25 cellular contexts compared by ENCODE assay signal in the genomic region with DNA sequence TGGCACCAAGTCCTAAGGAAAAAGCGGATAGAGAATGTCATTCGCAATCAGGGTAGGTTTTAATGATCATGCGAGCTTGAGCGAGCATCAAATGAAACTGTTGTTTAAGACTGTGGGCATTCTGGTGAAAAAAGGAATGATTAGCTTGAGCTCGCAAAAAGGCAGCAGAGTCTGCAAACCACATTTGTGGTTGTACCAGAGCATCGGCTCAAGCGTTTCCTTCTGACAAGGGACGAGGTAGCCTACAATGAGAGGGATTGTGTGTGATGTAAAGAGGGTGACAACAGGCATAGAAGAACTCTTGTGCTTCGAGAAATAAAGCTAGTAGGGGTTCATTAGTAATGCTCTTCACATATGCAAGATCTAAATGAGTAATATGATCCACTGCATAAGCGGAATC. TPM values are rescaled to one million over a fixed set of nuclear protein-coding genes. Genes with fewer than 3 reads are reported as not detected.
DNase-seq lines count a peak whose midpoint lies in the region; ATAC-seq, FAIRE-seq and TF ChIP-seq lines count a peak whose summit lies in the region.
"Had no signal": no experiment of that assay in that cellular context is flagged by ENCODE, and none has a peak within 500 bp of the region (broad histone marks: within the 10 kb centered on the region; RNA-seq: fewer than 3 reads in every experiment).

No MANE protein-coding gene starts in this region.

- H3K9me3 Mint-ChIP-seq in CD4-positive, alpha-beta T cell, result no peaks in the 10 kb centered on the region
- H3K9me3 Mint-ChIP-seq in activated CD8-positive, alpha-beta T cell treated with anti-CD3 and anti-CD28 coated beads, Interleukin-2, amount 10 ng/mL, durations not matched to agents 7 days and 5 days (ENCODE audit: insufficient read depth), result no peaks in the 10 kb centered on the region
- H3K9me3 Mint-ChIP-seq in naive thymus-derived CD8-positive, alpha-beta T cell, result no peaks in the 10 kb centered on the region
- H3K9me3 Mint-ChIP-seq in Calu3 (ENCODE audit: low read depth, unreplicated experiment), result no peaks in the 10 kb centered on the region

- peak overlapping the region; percentile 55 for H3K4me3 Mint-ChIP-seq in CD4-positive, alpha-beta T cell
- peak overlapping the region; percentile 44 for H3K4me3 Mint-ChIP-seq in activated CD8-positive, alpha-beta T cell treated with anti-CD3 and anti-CD28 coated beads, Interleukin-2, amount 10 ng/mL, durations not matched to agents 7 days and 5 days
- peak overlapping the region in 7 of 10 donors; percentile 30 to 67 (median 52) for H3K4me3 Mint-ChIP-seq in naive thymus-derived CD8-positive, alpha-beta T cell
- H3K4me3 Mint-ChIP-seq in Calu3 (ENCODE audit: low read depth, unreplicated experiment), result no peak overlapping the region

- H3K9me3 ChIP-seq in CD4-positive, alpha-beta T cell (ENCODE audit: control insufficient read depth, low read length), result no peaks in the 10 kb centered on the region
- no peaks in the 10 kb centered on the region for H3K9me3 ChIP-seq in GM23248 (ENCODE audit: low read depth)
- H3K9me3 ChIP-seq: heart right ventricle had no signal

- BruUV-seq in Calu3 (replicated peaks; lab: Mats Ljungman, UMichigan), result no TSS peak

- H3K79me2 ChIP-seq in GM23248 (ENCODE audit: insufficient read depth), result no peaks in the 10 kb centered on the region

- H4K20me1 ChIP-seq in GM23248 (ENCODE audit: insufficient read depth), result no peaks in the 10 kb centered on the region

- POLR2A ChIA-PET in CD4-positive, alpha-beta T cell (lab: Charles Lee), result interaction anchor here (0.7 to 1.4 kb wide), 4 partner anchors 9 to 114 kb away, joined by 3 to 8 read pairs (median 4); no protein-coding TSS in a partner anchor
- POLR2A ChIA-PET in activated CD8-positive, alpha-beta T cell treated with anti-CD3 and anti-CD28 coated beads, Interleukin-2, amount 10 ng/mL, durations not matched to agents 7 days and 5 days (lab: Charles Lee), result interaction anchor here (1.0 to 5.0 kb wide), 5 partner anchors 10 to 45 kb away, joined by 3 to 44 read pairs (median 5); a partner anchor contains a TSS
- POLR2A ChIA-PET in naive thymus-derived CD8-positive, alpha-beta T cell (lab: Charles Lee), result interaction anchor here (0.8 to 1.7 kb wide), 5 partner anchors 10 to 115 kb away, joined by 3 to 9 read pairs (median 4); a partner anchor contains a TSS

- peak; percentile 69 for FAIRE-seq in GM12892 (lab: Jason Lieb, UNC)
- FAIRE-seq: astrocyte, H54 had no signal

- H3K4me1 Mint-ChIP-seq in CD4-positive, alpha-beta T cell (ENCODE audit: low read depth), result peaks cover 34% of the 10 kb centered on the region
- H3K4me1 Mint-ChIP-seq in activated CD8-positive, alpha-beta T cell treated with anti-CD3 and anti-CD28 coated beads, Interleukin-2, amount 10 ng/mL, durations not matched to agents 7 days and 5 days (ENCODE audit: low read depth), result peaks cover 40% of the 10 kb centered on the region
- H3K4me1 Mint-ChIP-seq in naive thymus-derived CD8-positive, alpha-beta T cell, result peaks cover 21 to 41% (median 38%) of the 10 kb centered on the region in 4 donors
- H3K4me1 Mint-ChIP-seq in Calu3 (ENCODE audit: low read depth, unreplicated experiment), result no peaks in the 10 kb centered on the region

- H2AFZ ChIP-seq in GM23248, result no peak overlapping the region

- no peaks in the 10 kb centered on the region for H3K27me3 ChIP-seq in CD4-positive, alpha-beta T cell (ENCODE audit: control insufficient read depth, insufficient read depth, low read length)
- H3K27me3 ChIP-seq in GM23248 (replicated peaks; ENCODE audit: insufficient read depth), result peaks cover 20% of the 10 kb centered on the region; the same call in 1 of the 2 replicates
- H3K27me3 ChIP-seq: heart right ventricle had no signal

- no peaks in the 10 kb centered on the region for H3K9me2 ChIP-seq in GM23248 (ENCODE audit: insufficient read depth)

- H3K9ac ChIP-seq in GM23248, result no peak overlapping the region

- ATAC-seq in CD4-positive, alpha-beta T cell (ENCODE audit: poor library complexity), result no peak
- ATAC-seq in activated CD8-positive, alpha-beta T cell treated with anti-CD3 and anti-CD28 coated beads, Interleukin-2, amount 10 ng/mL, durations not matched to agents 7 days and 5 days, result peak; percentile 62
- ATAC-seq in naive thymus-derived CD8-positive, alpha-beta T cell, result peak; percentile 55 to 57
- ATAC-seq: heart right ventricle had no signal

- WGBS in GM23248 (ENCODE audit: low coverage in 1 of 2, low lambda C conversion rate in 2 of 2, missing lambda C conversion rate in 2 of 2), 2 experiments, result 30 to 32% methylated on average over 10 of the region's 10 CpGs

- TF ChIP-seq CTCF in CD4-positive, alpha-beta T cell (IDR thresholded peaks at IDR 0.05), result no peak
- TF ChIP-seq CTCF in Calu3 (IDR thresholded peaks at IDR 0.05; ENCODE audit: unreplicated experiment), result no peak

- H3K27ac Mint-ChIP-seq in CD4-positive, alpha-beta T cell, result no peak overlapping the region
- peak overlapping the region; percentile 78 for H3K27ac Mint-ChIP-seq in activated CD8-positive, alpha-beta T cell treated with anti-CD3 and anti-CD28 coated beads, Interleukin-2, amount 10 ng/mL, durations not matched to agents 7 days and 5 days
- H3K27ac Mint-ChIP-seq in naive thymus-derived CD8-positive, alpha-beta T cell, result peak overlapping the region in 8 of 10 donors; percentile 33 to 89 (median 72)
- no peak overlapping the region for H3K27ac Mint-ChIP-seq in Calu3 (ENCODE audit: unreplicated experiment)

- intact Hi-C loops in CD4-positive, alpha-beta T cell (cut with DNase I, micrococcal nuclease), result no loop called here
- intact Hi-C loops in Calu3 (cut with micrococcal nuclease; ENCODE audit: unreplicated experiment), result loop anchor here (10.0 kb wide), 1 partner anchor 412 kb away; a partner anchor contains a TSS

- in situ Hi-C loops in GM23248 (cut with MboI), result no loop called here

- no peaks in the 10 kb centered on the region for H3K27me3 Mint-ChIP-seq in CD4-positive, alpha-beta T cell
- no peaks in the 10 kb centered on the region for H3K27me3 Mint-ChIP-seq in activated CD8-positive, alpha-beta T cell treated with anti-CD3 and anti-CD28 coated beads, Interleukin-2, amount 10 ng/mL, durations not matched to agents 7 days and 5 days (ENCODE audit: low read depth)
- no peaks in the 10 kb centered on the region for H3K27me3 Mint-ChIP-seq in naive thymus-derived CD8-positive, alpha-beta T cell
- peaks cover 41% of the 10 kb centered on the region for H3K27me3 Mint-ChIP-seq in Calu3 (ENCODE audit: unreplicated experiment)

- no peak overlapping the region for H3K4me2 ChIP-seq in GM23248 (ENCODE audit: unreplicated experiment)

- no peak overlapping the region for H3K4me3 ChIP-seq in GM23248
- H3K4me3 ChIP-seq: heart right ventricle, lung, skin epidermis had no signal

- H3K4me1 ChIP-seq in GM23248 (ENCODE audit: insufficient read depth), result no peaks in the 10 kb centered on the region

- no peak for DNase-seq in CD4-positive, alpha-beta T cell
- DNase-seq in GM12892 (ENCODE audit: insufficient read length) (no peak), germinal center (ENCODE audit: low spot score) (no peak), Calu3 (no peak), GM23248 (no peak), SIG-M5 treated with dmso at 0.1 percent for 504 hours (lab: John Stamatoyannopoulos, UW; ENCODE audit: unreplicated experiment) (no peak)
- DNase-seq in activated CD8-positive, alpha-beta T cell treated with anti-CD3 and anti-CD28 coated beads, Interleukin-2, amount 10 ng/mL, durations not matched to agents 7 days and 5 days, result peak; percentile 60
- DNase-seq in naive thymus-derived CD8-positive, alpha-beta T cell, result no peak
- DNase-seq: activated gamma-delta T cell; DMS153; effector memory CD4-positive, alpha-beta T cell; heart right ventricle; islet precursor cell; NCI-H1694 treated with DMSO at 0.1 percent for 48 hours; NCI-H226; stimulated activated CD4-positive, alpha-beta T cell treated with anti-CD3 and anti-CD28 coated beads, Interleukin-4, amount 100 ng/mL, for 4 hours had no signal

- no peaks in the 10 kb centered on the region for H3F3A ChIP-seq in GM23248 (ENCODE audit: insufficient read depth)

- no peaks in the 10 kb centered on the region for H3K36me3 ChIP-seq in GM23248 (ENCODE audit: low read depth)
- H3K36me3 ChIP-seq: heart right ventricle had no signal

- no peaks in the 10 kb centered on the region for H3K36me3 Mint-ChIP-seq in CD4-positive, alpha-beta T cell (ENCODE audit: low read depth)
- peaks cover 3% of the 10 kb centered on the region for H3K36me3 Mint-ChIP-seq in activated CD8-positive, alpha-beta T cell treated with anti-CD3 and anti-CD28 coated beads, Interleukin-2, amount 10 ng/mL, durations not matched to agents 7 days and 5 days (ENCODE audit: low read depth)
- H3K36me3 Mint-ChIP-seq in naive thymus-derived CD8-positive, alpha-beta T cell, result no peaks in the 10 kb centered on the region
- no peaks in the 10 kb centered on the region for H3K36me3 Mint-ChIP-seq in Calu3 (ENCODE audit: insufficient read depth, unreplicated experiment)

- CTCF ChIA-PET in CD4-positive, alpha-beta T cell (lab: Charles Lee), result interaction anchor here (0.7 to 2.7 kb wide), 8 partner anchors 37 to 268 kb away, joined by 3 to 11 read pairs (median 4); no protein-coding TSS in a partner anchor
- CTCF ChIA-PET in activated CD8-positive, alpha-beta T cell treated with anti-CD3 and anti-CD28 coated beads, Interleukin-2, amount 10 ng/mL, durations not matched to agents 7 days and 5 days (lab: Charles Lee), result interaction anchor here (0.7 to 12.4 kb wide), 26 partner anchors 9 to 231 kb away, joined by 3 to 439 read pairs (median 8); a partner anchor contains a TSS
- CTCF ChIA-PET in Calu3 (lab: Charles Lee), result interaction anchor here (1.0 kb wide), 1 partner anchor 109 kb away, joined by 3 read pairs; no protein-coding TSS in a partner anchor

- no peak for TF ChIP-seq POLR2A in GM12892 (IDR thresholded peaks at IDR 0.05; ENCODE audit: low read depth, low read length)

- no peak overlapping the region for H3K27ac ChIP-seq in CD4-positive, alpha-beta T cell (ENCODE audit: low read depth, low read length)
- no peak overlapping the region for H3K27ac ChIP-seq in GM23248
- H3K27ac ChIP-seq: heart right ventricle, RWPE1, skin epidermis had no signal

RNA-seq across cellular contexts. Expression of a gene that starts 11.1 kb away (rescaled TPM):
- 100 to 1,000 TPM; 387 to 395 TPM for total RNA-seq in CD4-positive, alpha-beta T cell
- polyA plus RNA-seq in GM12892 (2012; ENCODE audit: missing spikeins), result 745 TPM
- 100 to 1,000 TPM; 325 to 327 TPM for total RNA-seq in activated CD8-positive, alpha-beta T cell treated with anti-CD3 and anti-CD28 coated beads, Interleukin-2, amount 10 ng/mL, durations not matched to agents 7 days and 5 days
- total RNA-seq in naive thymus-derived CD8-positive, alpha-beta T cell, result 100 to 1,000 TPM; 272 to 276 TPM
- 100 to 1,000 TPM; 186 to 213 (median 200) TPM for polyA plus RNA-seq in naive thymus-derived CD8-positive, alpha-beta T cell
- not detected in 2 replicates for total RNA-seq in Calu3 (2022)
- total RNA-seq in GM23248 (2014; rRNA removed; shearing (Covaris generic)), result not detected in 2 replicates
- 0.28 TPM in 1 of 2 replicates, not detected in the other for polyA plus RNA-seq in GM23248 (2016; fragmentation: Nextera tagmentation; extraction: Ambion mirVana)
- total RNA-seq: astrocyte, chondrocyte, fibroblast of lung, MCF 10A had no signal
- polyA plus RNA-seq: BJ, fibroblast of lung had no signal

RNA-seq across cellular contexts. Expression of a gene that starts 16.3 kb away (rescaled TPM):
- under 1 TPM; 0.69 to 0.78 TPM for total RNA-seq in CD4-positive, alpha-beta T cell
- 149 TPM for polyA plus RNA-seq in GM12892 (2012; ENCODE audit: missing spikeins)
- total RNA-seq in activated CD8-positive, alpha-beta T cell treated with anti-CD3 and anti-CD28 coated beads, Interleukin-2, amount 10 ng/mL, durations not matched to agents 7 days and 5 days, result 100 to 1,000 TPM in 1 of 2 experiments, 10 to 100 TPM in 1; 88.5 to 102 TPM
- 1 to 10 TPM; 4.5 to 6.2 TPM for total RNA-seq in naive thymus-derived CD8-positive, alpha-beta T cell
- polyA plus RNA-seq in naive thymus-derived CD8-positive, alpha-beta T cell, result 100 to 1,000 TPM in 1 of 3 donors, 1 to 10 TPM in 2; 3.8 to 102 (median 4.0) TPM
- 2.6 and 8.4 TPM in 2 replicates for total RNA-seq in Calu3 (2022)
- total RNA-seq in GM23248 (2014; rRNA removed; shearing (Covaris generic)), result not detected in 2 replicates
- polyA plus RNA-seq in GM23248 (2016; fragmentation: Nextera tagmentation; extraction: Ambion mirVana), result not detected in 2 replicates
- total RNA-seq: chondrocyte, fibroblast of lung had no signal
- polyA plus RNA-seq: BJ, fibroblast of lung had no signal

Comparison
In these comparisons a context has a peak if more than half of its experiments do, and no peak if none do; other contexts are left out.
1. H3K27ac Mint-ChIP-seq: peak in activated CD8-positive, alpha-beta T cell treated with anti-CD3 and anti-CD28 coated beads, Interleukin-2, amount 10 ng/mL, durations not matched to agents 7 days and 5 days (single experiment) and naive thymus-derived CD8-positive, alpha-beta T cell (8 of 10); none in CD4-positive, alpha-beta T cell (single experiment) and Calu3 (single experiment).
2. RNA of a gene that starts 11.1 kb away (total RNA-seq): 387 to 395 TPM in CD4-positive, alpha-beta T cell, 325 to 327 TPM in activated CD8-positive, alpha-beta T cell treated with anti-CD3 and anti-CD28 coated beads, Interleukin-2, amount 10 ng/mL, durations not matched to agents 7 days and 5 days and 272 to 276 TPM in naive thymus-derived CD8-positive, alpha-beta T cell; not detected in Calu3 and not detected in GM23248; every median in the first group is over 100 times any median in the second.